In genomic region chr17:75707096-75707720, GRCh38 we compare ENCODE assay signal across 12 cellular contexts. TPM values are rescaled to one million over a fixed set of nuclear protein-coding genes. Genes with fewer than 3 reads are reported as not detected.
DNase-seq lines count a peak whose midpoint lies in the region; ATAC-seq and TF ChIP-seq lines count a peak whose summit lies in the region.
"Had no signal": no experiment of that assay in that cellular context is flagged by ENCODE, and none has a peak within 500 bp of the region (broad histone marks: within the 10 kb centered on the region; RNA-seq: fewer than 3 reads in every experiment).

No MANE protein-coding gene starts in this region.

- no peaks in the 10 kb centered on the region for H3K27me3 Mint-ChIP-seq in stimulated activated memory B cell treated with anti-CD40 and anti-IgM and Interleukin-4, amounts not matched to agents 10 μg/mL and 1 μg/mL and 100 μg/mL, for 72 hours

- ATAC-seq in IMR-90 (ENCODE audit: low read depth): peak; percentile 54
- peak; percentile 20 for ATAC-seq in stimulated activated memory B cell treated with anti-CD40 and anti-IgM and Interleukin-4, amounts not matched to agents 10 μg/mL and 1 μg/mL and 100 μg/mL, for 72 hours
- no peak for ATAC-seq in HG02852 (IDR thresholded peaks at IDR 0.05; ENCODE audit: unreplicated experiment)
- no peak for ATAC-seq in HG03196 (IDR thresholded peaks at IDR 0.05; ENCODE audit: unreplicated experiment)

- H3K18ac ChIP-seq in IMR-90 (ENCODE audit: low read depth, low read length): no peak overlapping the region

- TF ChIP-seq RAD21 in IMR-90 (IDR thresholded peaks at IDR 0.05; ENCODE audit: low read length): no peak

- no peak overlapping the region for H2AK5ac ChIP-seq in IMR-90 (ENCODE audit: low read depth, low read length)

- no peaks in the 10 kb centered on the region for H3K9me3 ChIP-seq in IMR-90 (ENCODE audit: control insufficient read depth, insufficient read depth, low read length)
- H3K9me3 ChIP-seq in right atrium auricular region: no peaks in the 10 kb centered on the region

- no peak for TF ChIP-seq CTCF in IMR-90 (conservative IDR thresholded peaks at IDR 0.05; ENCODE audit: low read depth, low read length)
- no peak for TF ChIP-seq CTCF in brain microvascular endothelial cell (IDR thresholded peaks at IDR 0.05; ENCODE audit: low read depth, low read length, missing control alignments)
- TF ChIP-seq CTCF in right atrium auricular region (IDR thresholded peaks at IDR 0.05): no peak

- H3K27me3 ChIP-seq in IMR-90 (ENCODE audit: control insufficient read depth, insufficient read depth, low read length): no peaks in the 10 kb centered on the region
- H3K27me3 ChIP-seq in brain microvascular endothelial cell (replicated peaks): no peaks in the 10 kb centered on the region
- no peaks in the 10 kb centered on the region for H3K27me3 ChIP-seq in right atrium auricular region

- no peak overlapping the region for H3K27ac ChIP-seq in IMR-90 (ENCODE audit: insufficient read depth, low read length)
- H3K27ac ChIP-seq in brain microvascular endothelial cell: no peak overlapping the region
- peak overlapping the region; percentile 79 to 84 for H3K27ac ChIP-seq in right atrium auricular region

- no peak overlapping the region for H2BK5ac ChIP-seq in IMR-90 (ENCODE audit: low read depth, low read length, poor library complexity, severe bottlenecking)

- H4K91ac ChIP-seq in IMR-90 (ENCODE audit: insufficient read depth, low read depth, low read length): no peak overlapping the region

- no peak overlapping the region for H3K4ac ChIP-seq in IMR-90 (ENCODE audit: low read depth, low read length)

- peaks cover 3 to 29% of the 10 kb centered on the region in 2 experiments; a peak in 3 of 4 replicates for H3K79me1 ChIP-seq in IMR-90 (ENCODE audit: low read depth in 1 of 2, low read length in 2 of 2)

- H3K4me2 ChIP-seq in IMR-90 (ENCODE audit: low read depth, low read length): no peak overlapping the region

- H4K20me1 ChIP-seq in IMR-90 (ENCODE audit: insufficient read depth, low read length): 0 out of 2 replicates have a peak, but pooled peaks cover 3% of the 10 kb centered on the region

- H3K36me3 ChIP-seq in IMR-90 (ENCODE audit: control insufficient read depth, insufficient read depth, low read length) (peaks cover 56% of the 10 kb centered on the region), brain microvascular endothelial cell (replicated peaks) (peaks cover 44% of the 10 kb centered on the region), right atrium auricular region (peaks cover 52% of the 10 kb centered on the region)

- H3K23ac ChIP-seq in IMR-90 (ENCODE audit: low read depth, low read length): no peak overlapping the region

- H2BK15ac ChIP-seq in IMR-90 (ENCODE audit: low read depth, low read length): no peak overlapping the region

- H3K9me1 ChIP-seq in IMR-90 (ENCODE audit: insufficient read depth, low read length): peaks cover 7% of the 10 kb centered on the region; the same call in 1 of the 2 replicates

- no peak for TF ChIP-seq POLR2A in IMR-90 (IDR thresholded peaks at IDR 0.05; ENCODE audit: low read depth, low read length)

- H2AK9ac ChIP-seq in IMR-90 (replicated peaks; ENCODE audit: low read depth, low read length, poor library complexity): no peak overlapping the region

- H2BK20ac ChIP-seq in IMR-90 (ENCODE audit: low read depth, low read length): no peak overlapping the region

- H3K4me3 ChIP-seq in IMR-90 (ENCODE audit: insufficient read depth, low read depth, low read length) (no peak overlapping the region), brain microvascular endothelial cell (ENCODE audit: low read depth, low read length) (no peak overlapping the region), right atrium auricular region (no peak overlapping the region)

- whole genome bisulfite sequencing in IMR-90 (ENCODE audit: extremely low coverage in 2 of 2, insufficient read length in 1 of 2), 2 experiments: 82% methylated on average over 7 of the region's 14 CpGs; no CpG with 5 or more reads in 1 of the 2 experiments

- dilution Hi-C loops in IMR-90 (cut with HindIII; ENCODE audit: low sequenced_read_pairs, unreplicated experiment): no loop called here

- H2AFZ ChIP-seq in IMR-90 (replicated peaks; ENCODE audit: low read length, poor library complexity): no peak overlapping the region

- H3K4me1 ChIP-seq in IMR-90 (ENCODE audit: control insufficient read depth, insufficient read depth, low read length) (no peaks in the 10 kb centered on the region), right atrium auricular region (peaks cover 0 to 52% of the 10 kb centered on the region in 2 donors)

- H3K56ac ChIP-seq in IMR-90 (ENCODE audit: extremely low read depth, insufficient read depth, low read length): no peak overlapping the region

- no peak overlapping the region for H2BK120ac ChIP-seq in IMR-90 (ENCODE audit: low read depth, low read length)

- no peak overlapping the region for H4K5ac ChIP-seq in IMR-90 (ENCODE audit: low read depth, low read length)

- H3K14ac ChIP-seq in IMR-90 (replicated peaks; ENCODE audit: low read depth, low read length): no peak overlapping the region

- DNase-seq in IMR-90: no peak
- DNase-seq in brain microvascular endothelial cell: peak; percentile 48
- DNase-seq in right atrium auricular region (ENCODE audit: low spot score): peak; percentile 62
- DNase-seq in activated gamma-delta T cell (lab: John Stamatoyannopoulos, UW): no peak
- DNase-seq in hepatic stellate cell (ENCODE audit: low spot score): no peak
- DNase-seq: cortex of kidney, GDM1, NCI-H774 had no signal

- no peaks in the 10 kb centered on the region for H3K9me3 Mint-ChIP-seq in stimulated activated memory B cell treated with anti-CD40 and anti-IgM and Interleukin-4, amounts not matched to agents 10 μg/mL and 1 μg/mL and 100 μg/mL, for 72 hours
- H3K9me3 Mint-ChIP-seq: mesothelial cell of epicardium had no signal

- H3K9ac ChIP-seq in IMR-90 (ENCODE audit: low read depth, low read length): no peak overlapping the region

- no peak overlapping the region for H3K4me3 Mint-ChIP-seq in stimulated activated memory B cell treated with anti-CD40 and anti-IgM and Interleukin-4, amounts not matched to agents 10 μg/mL and 1 μg/mL and 100 μg/mL, for 72 hours
- H3K4me3 Mint-ChIP-seq: mesothelial cell of epicardium had no signal

- no peak overlapping the region for H4K8ac ChIP-seq in IMR-90 (ENCODE audit: low read depth in 2 of 2, low read length in 2 of 2)

- H3K4me1 Mint-ChIP-seq in stimulated activated memory B cell treated with anti-CD40 and anti-IgM and Interleukin-4, amounts not matched to agents 10 μg/mL and 1 μg/mL and 100 μg/mL, for 72 hours: peaks cover 8% of the 10 kb centered on the region
- H3K4me1 Mint-ChIP-seq: mesothelial cell of epicardium had no signal

- intact Hi-C loops in IMR-90 (cut with micrococcal nuclease): no loop called here

- H3K27ac Mint-ChIP-seq in stimulated activated memory B cell treated with anti-CD40 and anti-IgM and Interleukin-4, amounts not matched to agents 10 μg/mL and 1 μg/mL and 100 μg/mL, for 72 hours: no peak overlapping the region

- H3K36me3 Mint-ChIP-seq in stimulated activated memory B cell treated with anti-CD40 and anti-IgM and Interleukin-4, amounts not matched to agents 10 μg/mL and 1 μg/mL and 100 μg/mL, for 72 hours: peaks cover 52% of the 10 kb centered on the region

- in situ Hi-C loops in IMR-90 (cut with MboI; ENCODE audit: low sequenced_read_pairs) (no loop called here), brain microvascular endothelial cell (cut with HindIII; ENCODE audit: low pct_ligation_motif_present, low sequenced_read_pairs) (no loop called here)

- POLR2A ChIA-PET in IMR-90 (lab: Charles Lee; ENCODE audit: unreplicated experiment): no interaction called here

- no TSS peak for BruUV-seq in IMR-90 (replicated peaks; lab: Mats Ljungman, UMichigan)

- CTCF ChIA-PET in IMR-90 (lab: Yijun Ruan, JAX): interaction anchor here (0.9 kb wide), 1 partner anchor 12 kb away, joined by 3 read pairs; no protein-coding TSS in a partner anchor

TF ChIP-seq in IMR-90, 13 proteins besides CTCF, POLR2A, EP300 and RAD21 (continues in another document):
- TF ChIP-seq BHLHE40 (IDR thresholded peaks at IDR 0.05; ENCODE audit: low read depth, low read length) (no peak), RCOR1 (IDR thresholded peaks at IDR 0.05; ENCODE audit: insufficient replicate concordance, low read length) (no peak), FOS (IDR thresholded peaks at IDR 0.05; ENCODE audit: low read depth, low read length) (no peak), CHD1 (IDR thresholded peaks at IDR 0.05; ENCODE audit: low read depth, low read length) (no peak), USF2 (IDR thresholded peaks at IDR 0.05; ENCODE audit: low read depth, low read length) (no peak), MXI1 (IDR thresholded peaks at IDR 0.05; ENCODE audit: borderline replicate concordance, low read depth, low read length) (no peak)

RNA-seq across cellular contexts. Expression of gene ITGB4, which starts 14.1 kb away (rescaled TPM):
- under 0.01 TPM in 1 of 2 replicates, not detected in the other for total RNA-seq in IMR-90 (2012; rRNA removed)
- 0.27 and 0.39 TPM in 2 replicates for polyA plus RNA-seq in IMR-90 (2012; rRNA removed)
- 0.04 and 0.36 TPM in 2 replicates for polyA plus RNA-seq in IMR-90 (2012; cell fraction: cytosol; rRNA removed)
- 0.63 and 1.5 TPM in 2 replicates for polyA plus RNA-seq in IMR-90 (2012; cell fraction: nucleus; rRNA removed; ENCODE audit: low replicate concordance)
- total RNA-seq in right atrium auricular region: 10 to 100 TPM; 11.1 to 37.5 TPM

RNA-seq across cellular contexts. Expression of gene SAP30BP, which starts 40.1 kb away (rescaled TPM):
- total RNA-seq in IMR-90 (2012; rRNA removed) (70.4 and 82.5 TPM in 2 replicates), right atrium auricular region (10 to 100 TPM; 28.5 to 44.6 TPM)
- 134 and 139 TPM in 2 replicates for polyA plus RNA-seq in IMR-90 (2012; rRNA removed)
- 55.1 and 61.0 TPM in 2 replicates for polyA plus RNA-seq in IMR-90 (2012; cell fraction: cytosol; rRNA removed)
- 237 and 250 TPM in 2 replicates for polyA plus RNA-seq in IMR-90 (2012; cell fraction: nucleus; rRNA removed; ENCODE audit: low replicate concordance)

RNA-seq across cellular contexts. Expression of gene RECQL5, which starts 40.3 kb away (rescaled TPM):
- total RNA-seq in IMR-90 (2012; rRNA removed) (7.3 and 8.6 TPM in 2 replicates), right atrium auricular region (1 to 10 TPM; 6.2 to 7.1 TPM)
- polyA plus RNA-seq in IMR-90 (2012; rRNA removed): 17.4 and 23.7 TPM in 2 replicates
- polyA plus RNA-seq in IMR-90 (2012; cell fraction: cytosol; rRNA removed): 6.6 and 9.2 TPM in 2 replicates
- polyA plus RNA-seq in IMR-90 (2012; cell fraction: nucleus; rRNA removed; ENCODE audit: low replicate concordance): 100 and 134 TPM in 2 replicates

RNA-seq across cellular contexts. Expression of gene GALK1, which starts 57.8 kb away (rescaled TPM):
- total RNA-seq in IMR-90 (2012; rRNA removed) (18.9 and 21.9 TPM in 2 replicates), right atrium auricular region (10 to 100 TPM; 19.6 to 21.0 TPM)
- 19.9 and 28.7 TPM in 2 replicates for polyA plus RNA-seq in IMR-90 (2012; rRNA removed)
- polyA plus RNA-seq in IMR-90 (2012; cell fraction: cytosol; rRNA removed): 34.6 and 48.4 TPM in 2 replicates
- polyA plus RNA-seq in IMR-90 (2012; cell fraction: nucleus; rRNA removed; ENCODE audit: low replicate concordance): 51.9 and 143 TPM in 2 replicates

Comparison
In these comparisons a context has a peak if more than half of its experiments do, and no peak if none do; other contexts are left out.
1. ATAC-seq: peak in IMR-90 (single experiment) and stimulated activated memory B cell treated with anti-CD40 and anti-IgM and Interleukin-4, amounts not matched to agents 10 μg/mL and 1 μg/mL and 100 μg/mL, for 72 hours (single experiment); none in HG02852 (single experiment) and HG03196 (single experiment).
2. DNase-seq: peak in brain microvascular endothelial cell (single experiment) and right atrium auricular region (single experiment); none in IMR-90 (single experiment), activated gamma-delta T cell (single experiment) and hepatic stellate cell (single experiment).
3. H3K27ac ChIP-seq: peak in right atrium auricular region (2 of 2); none in IMR-90 (single experiment) and brain microvascular endothelial cell (single experiment).
4. RNA of gene ITGB4, which starts 14.1 kb away (total RNA-seq): 11.1 to 37.5 TPM in right atrium auricular region; under 0.01 TPM in IMR-90; every median in the first group is over 10 times any median in the second.